19 cellular contexts compared by ENCODE assay signal in the genomic region with DNA sequence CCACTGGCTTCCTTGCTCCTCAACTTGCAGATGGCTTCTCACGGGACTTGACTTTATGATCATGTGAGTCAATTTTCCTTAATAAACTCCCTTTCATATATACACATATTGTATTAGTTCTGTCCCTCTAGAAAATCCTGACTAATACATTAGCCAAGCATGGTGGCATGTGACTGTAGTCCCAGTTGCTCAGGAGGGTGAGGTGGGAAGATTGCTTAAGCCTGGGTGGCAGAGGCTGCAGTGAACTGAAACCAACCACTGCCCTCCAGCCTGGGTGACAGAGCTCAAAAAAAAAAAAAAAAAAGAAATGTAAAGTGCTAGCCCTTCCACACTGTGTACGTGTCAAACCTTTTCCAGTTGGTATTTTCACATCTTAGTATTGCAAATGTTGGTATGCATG.
DNase-seq lines count a peak whose midpoint lies in the region; ATAC-seq and TF ChIP-seq lines count a peak whose summit lies in the region.
"Had no signal": no experiment of that assay in that cellular context is flagged by ENCODE, and none has a peak within 500 bp of the region (broad histone marks: within the 10 kb centered on the region; RNA-seq: fewer than 3 reads in every experiment).

No MANE protein-coding gene starts in this region.

- no peak for TF ChIP-seq CTCF in epithelial cell of esophagus (IDR thresholded peaks at IDR 0.05; ENCODE audit: insufficient read depth, low read depth, low read length, missing control alignments)
- no peak for TF ChIP-seq CTCF in upper lobe of right lung (IDR thresholded peaks at IDR 0.05)

- no peaks in the 10 kb centered on the region for H3K36me3 ChIP-seq in upper lobe of right lung

- H3K9me3 ChIP-seq in upper lobe of right lung = no peaks in the 10 kb centered on the region

- peak; percentile 24 for ATAC-seq in left ventricle myocardium superior
- ATAC-seq in upper lobe of right lung = peak; percentile 87
- no peak for ATAC-seq in GM21737 (IDR thresholded peaks at IDR 0.05; ENCODE audit: unreplicated experiment)
- ATAC-seq: HCT116, K562, PC-3, SK-N-SH treated with all-trans-retinoic acid at 6 μM for 48 hours had no signal

- no peaks in the 10 kb centered on the region for H3K27me3 ChIP-seq in upper lobe of right lung

- H3K27ac ChIP-seq in upper lobe of right lung = no peak overlapping the region
- H3K27ac ChIP-seq: HL-60 had no signal

- in situ Hi-C loops in KBM-7 (cut with MboI; ENCODE audit: low pct_unique_long_range_greater_than_20kb, low sequenced_read_pairs) = no loop called here

- H3K4me3 ChIP-seq in epithelial cell of esophagus (ENCODE audit: low read length) (no peak overlapping the region), upper lobe of right lung (no peak overlapping the region)
- H3K4me3 ChIP-seq: K562 had no signal

- no peaks in the 10 kb centered on the region for H3K4me1 ChIP-seq in upper lobe of right lung

- intact Hi-C loops in left ventricle myocardium superior (cut with micrococcal nuclease) = no loop called here
- intact Hi-C loops in cardiac septum (cut with DNase I) = no loop called here
- intact Hi-C loops in upper lobe of right lung (cut with DNase I) = no loop called here

- no peak for DNase-seq in left ventricle myocardium superior
- no peak for DNase-seq in cardiac septum (ENCODE audit: low spot score)
- peak; percentile 39 to 48 for DNase-seq in NOMO-1 (lab: John Stamatoyannopoulos, UW; ENCODE audit: unreplicated experiment in 2 of 2)
- peak; percentile 25 for DNase-seq in epithelial cell of esophagus (ENCODE audit: low read depth)
- no peak for DNase-seq in upper lobe of right lung
- DNase-seq in KBM-7 = no peak
- no peak for DNase-seq in GOT3 (lab: John Stamatoyannopoulos, UW)
- DNase-seq: CD4-positive, alpha-beta T cell; DND-41; NCI-H1105 treated with DMSO at 0.1 percent for 48 hours; NCI-H187 treated with DMSO at 0.1 percent for 48 hours; NCI-H2171 treated with DMSO at 0.1 percent for 48 hours; NCI-H82; PC-3 had no signal

Comparison
In these comparisons a context has a peak if more than half of its experiments do, and no peak if none do; other contexts are left out.
1. DNase-seq: peak in NOMO-1 (2 of 2) and epithelial cell of esophagus (single experiment); none in left ventricle myocardium superior (single experiment), cardiac septum (single experiment), upper lobe of right lung (single experiment), KBM-7 (single experiment) and GOT3 (single experiment).